In the genomic region with DNA sequence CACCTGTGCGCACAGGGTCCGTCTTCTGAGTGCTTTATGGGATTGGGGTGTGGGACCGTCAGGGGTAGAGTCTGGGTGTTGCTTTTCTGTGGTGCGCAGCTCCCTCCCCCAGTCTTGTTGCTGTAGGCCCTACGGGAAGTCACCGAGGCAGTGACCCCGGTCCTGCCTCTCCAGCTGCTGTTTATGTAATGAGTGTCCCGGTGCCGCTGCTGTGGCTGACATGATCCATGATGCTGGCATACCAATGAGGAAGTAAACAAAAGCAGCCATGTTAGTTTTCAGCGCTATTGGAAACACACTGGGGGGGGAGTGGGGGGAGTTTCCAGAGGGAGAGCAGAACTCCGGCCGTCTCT, we compare ENCODE assay signal across 8 cellular contexts. TPM values are rescaled to one million over a fixed set of nuclear protein-coding genes. Genes with fewer than 3 reads are reported as not detected.
DNase-seq lines count a peak whose midpoint lies in the region; ATAC-seq and TF ChIP-seq lines count a peak whose summit lies in the region.

No MANE protein-coding gene starts in this region.

- H3K4me3 Mint-ChIP-seq in CD14-positive monocyte (peak overlapping the region; percentile 99), brain (peak overlapping the region; percentile 87 to 99 (median 90))

- H3K4me3 ChIP-seq in HUES48 (ENCODE audit: low read depth, low read length) (peak overlapping the region; percentile 69), iPS-18a (ENCODE audit: low read length) (peak overlapping the region; percentile 93), skeletal muscle cell (ENCODE audit: low read depth, low read length) (peak overlapping the region; percentile 63)

- peaks cover 0 to 3% (median 0%) of the 10 kb centered on the region in 3 donors for H3K27me3 Mint-ChIP-seq in CD14-positive monocyte (ENCODE audit: low read depth in 3 of 3)
- H3K27me3 Mint-ChIP-seq in brain, result peaks cover 17% of the 10 kb centered on the region

- H3K27me3 ChIP-seq in HUES48 (ENCODE audit: control insufficient read depth, insufficient read depth, low read length) (no peaks in the 10 kb centered on the region), iPS-18a (ENCODE audit: control insufficient read depth, insufficient read depth, low read length) (no peaks in the 10 kb centered on the region)

- H3K36me3 Mint-ChIP-seq in CD14-positive monocyte (peaks cover 19 to 29% of the 10 kb centered on the region in 2 donors), brain (peaks cover 6% of the 10 kb centered on the region)

- H3K4me1 Mint-ChIP-seq in CD14-positive monocyte, result peaks cover 45% of the 10 kb centered on the region
- peaks cover 53% of the 10 kb centered on the region for H3K4me1 Mint-ChIP-seq in brain

- peak overlapping the region; percentile 54; the same call in 1 of the 2 replicates for H3K9ac ChIP-seq in HUES48 (ENCODE audit: low read depth, low read length)
- H3K9ac ChIP-seq in iPS-18a (ENCODE audit: low read length), result peak overlapping the region; percentile 50

- H3K4me1 ChIP-seq in HUES48 (ENCODE audit: control insufficient read depth, insufficient read depth, low read length) (peaks cover 33% of the 10 kb centered on the region), iPS-18a (ENCODE audit: control insufficient read depth, low read depth, low read length) (peaks cover 46% of the 10 kb centered on the region)

- TF ChIP-seq CTCF in CD14-positive monocyte (IDR thresholded peaks at IDR 0.05), result no peak
- TF ChIP-seq CTCF in brain (conservative IDR thresholded peaks at IDR 0.05), result no peak

- H3K9me3 Mint-ChIP-seq in CD14-positive monocyte (peaks cover 0 to 5% (median 2%) of the 10 kb centered on the region in 7 donors), brain (no peaks in the 10 kb centered on the region)

- DNase-seq in CD14-positive monocyte (ENCODE audit: low spot score), result peak; percentile 88
- DNase-seq in skeletal muscle cell (ENCODE audit: low read depth), result no peak
- no peak for DNase-seq in iPS-NIHi7 (ENCODE audit: extremely low spot score)

- ATAC-seq in SK-N-SH treated with all-trans-retinoic acid at 6 μM for 48 hours, result peak; percentile 3
- no peak for ATAC-seq in HG02588 (IDR thresholded peaks at IDR 0.05; ENCODE audit: unreplicated experiment)

- H3K36me3 ChIP-seq in HUES48 (ENCODE audit: control insufficient read depth, insufficient read depth, low read length) (no peaks in the 10 kb centered on the region), iPS-18a (ENCODE audit: control insufficient read depth, low read depth, low read length) (peaks cover 4% of the 10 kb centered on the region)

- H3K27ac ChIP-seq in HUES48 (ENCODE audit: low read depth, low read length) (peak overlapping the region; percentile 98), iPS-18a (ENCODE audit: low read length) (no peak overlapping the region)

- intact Hi-C loops in CD14-positive monocyte (cut with micrococcal nuclease), result loop anchor here in 1 of 2 donors (5.0 kb wide), 1 partner anchor 67 kb away; a partner anchor contains a TSS

- peak overlapping the region; percentile 98 to 100 (median 99) for H3K27ac Mint-ChIP-seq in CD14-positive monocyte
- H3K27ac Mint-ChIP-seq in brain, result peak overlapping the region; percentile 92 to 99 (median 99)

- no peaks in the 10 kb centered on the region for H3K9me3 ChIP-seq in HUES48 (ENCODE audit: control insufficient read depth, insufficient read depth, low read length)
- H3K9me3 ChIP-seq in iPS-18a (ENCODE audit: control insufficient read depth, low read depth, low read length), result no peaks in the 10 kb centered on the region

TF ChIP-seq in SK-N-SH treated with all-trans-retinoic acid at 6 μM for 48 hours, 23 proteins besides CTCF, POLR2A, EP300 and RAD21:
- TF ChIP-seq ZNF565 (CRISPR knock-in tag; conservative IDR thresholded peaks at IDR 0.05; ENCODE audit: low read depth) (no peak), ISL1 (CRISPR knock-in tag; IDR thresholded peaks at IDR 0.05) (no peak), RARB (CRISPR knock-in tag; IDR thresholded peaks at IDR 0.05) (no peak), ZNF8 (CRISPR knock-in tag; IDR thresholded peaks at IDR 0.05) (no peak), TCF4 (CRISPR knock-in tag; IDR thresholded peaks at IDR 0.05; ENCODE audit: borderline replicate concordance) (no peak), ARNTL (CRISPR knock-in tag; IDR thresholded peaks at IDR 0.05; ENCODE audit: borderline replicate concordance, low read depth) (no peak), ESRRG (CRISPR knock-in tag; IDR thresholded peaks at IDR 0.05) (no peak), BACH2 (CRISPR knock-in tag; IDR thresholded peaks at IDR 0.05; ENCODE audit: borderline replicate concordance) (no peak), CSDC2 (CRISPR knock-in tag; IDR thresholded peaks at IDR 0.05) (no peak), OSR1 (CRISPR knock-in tag; IDR thresholded peaks at IDR 0.05) (no peak), SNAI2 (CRISPR knock-in tag; IDR thresholded peaks at IDR 0.05) (no peak), ZFP3 (CRISPR knock-in tag; IDR thresholded peaks at IDR 0.05) (no peak)
- TF ChIP-seq, protein P1, sequence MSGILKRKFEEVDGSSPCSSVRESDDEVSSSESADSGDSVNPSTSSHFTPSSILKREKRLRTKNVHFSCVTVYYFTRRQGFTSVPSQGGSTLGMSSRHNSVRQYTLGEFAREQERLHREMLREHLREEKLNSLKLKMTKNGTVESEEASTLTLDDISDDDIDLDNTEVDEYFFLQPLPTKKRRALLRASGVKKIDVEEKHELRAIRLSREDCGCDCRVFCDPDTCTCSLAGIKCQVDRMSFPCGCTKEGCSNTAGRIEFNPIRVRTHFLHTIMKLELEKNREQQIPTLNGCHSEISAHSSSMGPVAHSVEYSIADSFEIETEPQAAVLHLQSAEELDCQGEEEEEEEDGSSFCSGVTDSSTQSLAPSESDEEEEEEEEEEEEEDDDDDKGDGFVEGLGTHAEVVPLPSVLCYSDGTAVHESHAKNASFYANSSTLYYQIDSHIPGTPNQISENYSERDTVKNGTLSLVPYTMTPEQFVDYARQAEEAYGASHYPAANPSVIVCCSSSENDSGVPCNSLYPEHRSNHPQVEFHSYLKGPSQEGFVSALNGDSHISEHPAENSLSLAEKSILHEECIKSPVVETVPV (CRISPR knock-in tag; IDR thresholded peaks at IDR 0.05), result no peak
- TF ChIP-seq, protein P2, sequence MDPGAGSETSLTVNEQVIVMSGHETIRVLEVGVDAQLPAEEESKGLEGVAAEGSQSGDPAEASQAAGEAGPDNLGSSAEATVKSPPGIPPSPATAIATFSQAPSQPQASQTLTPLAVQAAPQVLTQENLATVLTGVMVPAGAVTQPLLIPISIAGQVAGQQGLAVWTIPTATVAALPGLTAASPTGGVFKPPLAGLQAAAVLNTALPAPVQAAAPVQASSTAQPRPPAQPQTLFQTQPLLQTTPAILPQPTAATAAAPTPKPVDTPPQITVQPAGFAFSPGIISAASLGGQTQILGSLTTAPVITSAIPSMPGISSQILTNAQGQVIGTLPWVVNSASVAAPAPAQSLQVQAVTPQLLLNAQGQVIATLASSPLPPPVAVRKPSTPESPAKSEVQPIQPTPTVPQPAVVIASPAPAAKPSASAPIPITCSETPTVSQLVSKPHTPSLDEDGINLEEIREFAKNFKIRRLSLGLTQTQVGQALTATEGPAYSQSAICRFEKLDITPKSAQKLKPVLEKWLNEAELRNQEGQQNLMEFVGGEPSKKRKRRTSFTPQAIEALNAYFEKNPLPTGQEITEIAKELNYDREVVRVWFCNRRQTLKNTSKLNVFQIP (CRISPR knock-in tag; IDR thresholded peaks at IDR 0.05; ENCODE audit: borderline replicate concordance, low read depth), result no peak

RNA-seq across cellular contexts. Expression of a gene that starts 1.1 kb away (rescaled TPM):
- polyA plus RNA-seq in CD14-positive monocyte (10 to 100 TPM; 39.4 to 41.4 TPM), brain (ENCODE audit: insufficient read depth, low read depth, low replicate concordance) (97.4 TPM)
